Comparison of ENCODE assay signal across 29 cellular contexts in the genomic region with DNA sequence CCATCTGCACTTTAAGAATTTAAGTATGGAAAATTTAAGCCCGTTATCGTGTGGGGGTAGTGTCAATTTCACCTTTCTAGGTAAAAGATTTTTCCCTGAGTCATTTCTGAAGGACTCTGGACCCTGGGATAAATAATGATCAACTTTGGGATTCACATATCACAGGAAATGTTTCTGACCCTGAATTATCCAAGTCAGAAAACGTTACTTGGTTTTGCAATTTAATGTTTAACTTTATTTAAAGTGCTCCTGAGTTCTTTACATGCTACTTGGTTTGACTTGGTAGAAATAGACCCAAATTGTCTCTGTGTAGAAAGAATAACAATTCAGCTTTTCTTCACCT. TPM values are rescaled to one million over a fixed set of nuclear protein-coding genes. Genes with fewer than 3 reads are reported as not detected.
"Had no signal": no experiment of that assay in that cellular context is flagged by ENCODE, and none has a peak within 500 bp of the region (broad histone marks: within the 10 kb centered on the region; RNA-seq: fewer than 3 reads in every experiment).

No MANE protein-coding gene starts in this region.

- H3K9me3 ChIP-seq: left ventricle myocardium inferior, prostate gland, sigmoid colon, stomach, thoracic aorta, transverse colon had no signal

- DNase-seq: effector CD4-positive, alpha-beta T cell; endodermal cell; foreskin melanocyte; head of caudate nucleus; kidney glomerular epithelial cell; left ventricle myocardium inferior; mesendoderm; naive B cell; nephron progenitor cell; sigmoid colon; stimulated activated CD4-positive, alpha-beta T cell treated with anti-CD3 and anti-CD28 coated beads, Interleukin-2, amount 100 ng/mL, for 24 hours; stimulated activated CD4-positive, alpha-beta T cell treated with anti-CD3 and anti-CD28 coated beads, Interleukin-4, amount 100 ng/mL, for 4 hours; stimulated activated naive B cell treated with anti-CD40 and anti-IgM and Interleukin-4, amounts not matched to agents 10 μg/mL and 1 μg/mL and 100 μg/mL, for 72 hours; stomach; substantia nigra; transverse colon had no signal

- FAIRE-seq: endothelial cell of umbilical vein had no signal

- H3K27ac ChIP-seq: coronary artery, hepatocyte, left ventricle myocardium inferior, parathyroid adenoma, prostate gland, sigmoid colon, skin epidermis, stomach, thoracic aorta, transverse colon had no signal

- H3K4me1 ChIP-seq: left ventricle myocardium inferior, parathyroid adenoma, prostate gland, sigmoid colon, stomach, transverse colon had no signal

- H3K9ac ChIP-seq: parathyroid adenoma had no signal

- H3K36me3 ChIP-seq: left ventricle myocardium inferior, prostate gland, sigmoid colon, stomach, thoracic aorta, transverse colon had no signal

- H3K4me3 ChIP-seq: coronary artery, hepatocyte, left ventricle myocardium inferior, lung, prostate gland, sigmoid colon, skin epidermis, stomach, thoracic aorta, transverse colon had no signal

- H3K27me3 ChIP-seq: hepatocyte, sigmoid colon, stomach, transverse colon had no signal

- ATAC-seq: stimulated activated naive B cell treated with anti-CD40 and anti-IgM and Interleukin-4, amounts not matched to agents 10 μg/mL and 1 μg/mL and 100 μg/mL, for 72 hours had no signal

RNA-seq across cellular contexts. Expression of a gene that starts 1.5 kb away (rescaled TPM):
- total RNA-seq: chondrocyte, dermis microvascular lymphatic vessel endothelial cell, endodermal cell, endothelial cell of umbilical vein, left ventricle myocardium inferior, lung, omental fat pad, prostate gland, sigmoid colon, stomach, transverse colon, ureter had no signal
- polyA plus RNA-seq: endothelial cell of umbilical vein, esophagus, lung, sigmoid colon, stomach had no signal

RNA-seq across cellular contexts. Expression of a gene that starts 43.7 kb away (rescaled TPM):
- total RNA-seq: chondrocyte, dermis microvascular lymphatic vessel endothelial cell, endodermal cell, endothelial cell of umbilical vein, left ventricle myocardium inferior, lung, omental fat pad, sigmoid colon, stomach, thoracic aorta, transverse colon, ureter had no signal
- polyA plus RNA-seq: endothelial cell of umbilical vein, esophagus, lung, stomach had no signal

RNA-seq across cellular contexts. Expression of a gene that starts 55.0 kb away (rescaled TPM):
- total RNA-seq: chondrocyte, dermis microvascular lymphatic vessel endothelial cell, endodermal cell, endothelial cell of umbilical vein, left ventricle myocardium inferior, lung, omental fat pad, prostate gland, sigmoid colon, stomach, thoracic aorta, transverse colon, ureter had no signal
- polyA plus RNA-seq: endothelial cell of umbilical vein, esophagus, lung, sigmoid colon, stomach had no signal
